In genomic region chr2:16053437-16054257, GRCh38 we compare ENCODE assay signal across 24 cellular contexts.
DNase-seq lines count a peak whose midpoint lies in the region; ATAC-seq, FAIRE-seq and TF ChIP-seq lines count a peak whose summit lies in the region.
"Had no signal": no experiment of that assay in that cellular context is flagged by ENCODE, and none has a peak within 500 bp of the region (broad histone marks: within the 10 kb centered on the region; RNA-seq: fewer than 3 reads in every experiment).

No MANE protein-coding gene starts in this region.

- no peak overlapping the region for H2AFZ ChIP-seq in GM12878 (ENCODE audit: control insufficient read depth, low read depth, low read length)

- BruUV-seq in GM12878 (replicated peaks; lab: Mats Ljungman, UMichigan): no TSS peak

- TF ChIP-seq POLR2A in GM12878 (IDR thresholded peaks at IDR 0.05; ENCODE audit: low read depth, low read length): no peak

- H4K20me1 ChIP-seq in BLaER1: no peaks in the 10 kb centered on the region
- H4K20me1 ChIP-seq in GM12878 (ENCODE audit: control insufficient read depth, insufficient read depth): no peaks in the 10 kb centered on the region

- DNase-seq in SK-N-DZ (ENCODE audit: low spot score) (peak; percentile 95), GM12878 (ENCODE audit: low read depth, low spot score) (no peak), coronary artery (ENCODE audit: low spot score) (no peak), HTR-8/SVneo (ENCODE audit: insufficient read length, low spot score) (no peak)
- no peak for DNase-seq in activated CD4-positive, CD25-positive, alpha-beta regulatory T cell (lab: John Stamatoyannopoulos, UW)
- no peak for DNase-seq in stimulated activated CD4-positive, alpha-beta T cell treated with anti-CD3 and anti-CD28 coated beads, Interleukin-12 subunit alpha, Interleukin-12 subunit beta, amount 100 ng/mL, for 4 hours
- DNase-seq: 8988T; ACHN; C1 segment of cervical spinal cord; CD4-positive, alpha-beta memory T cell; CD4-positive, CD25-positive, alpha-beta regulatory T cell; CD8-positive, alpha-beta memory T cell; COR-L47; DMS 273 treated with DMSO at 0.1 percent for 48 hours; DMS153; DMS53; DMS79; DND-41; EL; GDM1 had no signal

- no peak overlapping the region for H3K4me2 ChIP-seq in BLaER1
- H3K4me2 ChIP-seq in GM12878 (ENCODE audit: control insufficient read depth, insufficient read depth): no peak overlapping the region

- no peaks in the 10 kb centered on the region for H3K36me3 ChIP-seq in BLaER1
- H3K36me3 ChIP-seq in GM12878 (ENCODE audit: control insufficient read depth in 2 of 2, insufficient read depth in 2 of 2, low read length in 1 of 2): no peaks in the 10 kb centered on the region

- ATAC-seq in GM12878: no peak

- H3K4me1 ChIP-seq in BLaER1: peaks cover 51% of the 10 kb centered on the region
- peaks cover 17% of the 10 kb centered on the region for H3K4me1 ChIP-seq in GM12878 (ENCODE audit: control insufficient read depth, insufficient read depth, low read length)

- H3K9me3 ChIP-seq in BLaER1: no peaks in the 10 kb centered on the region
- no peaks in the 10 kb centered on the region; the same call in 2 of the 3 replicates for H3K9me3 ChIP-seq in GM12878 (replicated peaks; ENCODE audit: control insufficient read depth, insufficient read depth, low read length)

- RAD21 ChIA-PET in GM12878 (lab: Charles Lee; ENCODE audit: unreplicated experiment): no interaction called here

- no peak overlapping the region for H3K4me3 ChIP-seq in BLaER1
- H3K4me3 ChIP-seq in GM12878: no peak overlapping the region
- H3K4me3 ChIP-seq in coronary artery: no peak overlapping the region

- H3K27me3 ChIP-seq in BLaER1 (no peaks in the 10 kb centered on the region), GM12878 (replicated peaks in 1 of 2; ENCODE audit: control insufficient read depth in 2 of 2, insufficient read depth in 2 of 2, low read length in 1 of 2) (0 out of 4 replicates have a peak, but pooled peaks cover 0 to 2% of the 10 kb centered on the region in 2 experiments)

- no peak for TF ChIP-seq CTCF in GM12878 (IDR thresholded peaks at IDR 0.05 in 2 of 3, conservative IDR thresholded peaks at IDR 0.05 in 1 of 3; ENCODE audit: control insufficient read depth in 2 of 3, extremely low read depth in 1 of 3, insufficient read depth in 1 of 3, low read depth in 3 of 3, low read length in 3 of 3)
- TF ChIP-seq CTCF in coronary artery (IDR thresholded peaks at IDR 0.05): no peak

- TF ChIP-seq RAD21 in GM12878 (IDR thresholded peaks at IDR 0.05; ENCODE audit: insufficient read depth, low read depth, low read length): no peak

- FAIRE-seq in GM12878 (lab: Jason Lieb, UNC) (no peak), HTR-8/SVneo (lab: Jason Lieb, UNC) (no peak)
- FAIRE-seq: A204.1, GM12892, GM18507 had no signal

- TF ChIP-seq EP300 in GM12878 (IDR thresholded peaks at IDR 0.05; ENCODE audit: borderline replicate concordance in 1 of 2, control insufficient read depth in 1 of 2, low read depth in 2 of 2, low read length in 2 of 2): no peak

- SMC1A ChIA-PET in GM12878 (lab: Charles Lee; ENCODE audit: uncharacterized antibody, unreplicated experiment): interaction anchor here (0.9 to 1.1 kb wide), 2 partner anchors 15 to 23 kb away, joined by 3 to 4 read pairs; no protein-coding TSS in a partner anchor

- POLR2A ChIA-PET in GM12878 (lab: Charles Lee): interaction anchor here (0.9 kb wide), 1 partner anchor 12 kb away, joined by 4 read pairs; no protein-coding TSS in a partner anchor

- CTCF ChIA-PET in GM12878 (lab: Yijun Ruan, JAX): interaction anchor here (0.6 to 1.4 kb wide), 2 partner anchors 12 to 98 kb away, joined by 3 read pairs; no protein-coding TSS in a partner anchor

- peak overlapping the region; percentile 85; the same call in 1 of the 2 replicates for H3K27ac ChIP-seq in BLaER1
- no peak overlapping the region for H3K27ac ChIP-seq in GM12878 (ENCODE audit: control insufficient read depth, insufficient read depth)
- no peak overlapping the region for H3K27ac ChIP-seq in coronary artery

- WGBS in GM12878 (ENCODE audit: insufficient coverage, insufficient replicate concordance, low lambda C conversion rate, missing lambda C conversion rate): 36% methylated on average over 7 of the region's 7 CpGs

- H3K9ac ChIP-seq in BLaER1: no peak overlapping the region
- H3K9ac ChIP-seq in GM12878 (ENCODE audit: control insufficient read depth, insufficient read depth, low read length): no peak overlapping the region

- intact Hi-C loops in GM12878 (cut with micrococcal nuclease; ENCODE audit: unreplicated experiment): no loop called here

- H3K79me2 ChIP-seq in GM12878 (ENCODE audit: control insufficient read depth, insufficient read depth, low read length): no peaks in the 10 kb centered on the region

- in situ Hi-C loops in GM12878 (cut with MboI): no loop called here

TF ChIP-seq in GM12878, 131 proteins besides CTCF, POLR2A, EP300 and RAD21:
- TF ChIP-seq PAX5 (IDR thresholded peaks at IDR 0.05; ENCODE audit: borderline replicate concordance, low read depth, low read length): peak; percentile 63; the same call in 1 of the 2 replicates
- no peak for TF ChIP-seq WRNIP1 (IDR thresholded peaks at IDR 0.05; ENCODE audit: borderline replicate concordance, low read depth, low read length)
